ENCODE assay signal across 8 cellular contexts in the genomic region with DNA sequence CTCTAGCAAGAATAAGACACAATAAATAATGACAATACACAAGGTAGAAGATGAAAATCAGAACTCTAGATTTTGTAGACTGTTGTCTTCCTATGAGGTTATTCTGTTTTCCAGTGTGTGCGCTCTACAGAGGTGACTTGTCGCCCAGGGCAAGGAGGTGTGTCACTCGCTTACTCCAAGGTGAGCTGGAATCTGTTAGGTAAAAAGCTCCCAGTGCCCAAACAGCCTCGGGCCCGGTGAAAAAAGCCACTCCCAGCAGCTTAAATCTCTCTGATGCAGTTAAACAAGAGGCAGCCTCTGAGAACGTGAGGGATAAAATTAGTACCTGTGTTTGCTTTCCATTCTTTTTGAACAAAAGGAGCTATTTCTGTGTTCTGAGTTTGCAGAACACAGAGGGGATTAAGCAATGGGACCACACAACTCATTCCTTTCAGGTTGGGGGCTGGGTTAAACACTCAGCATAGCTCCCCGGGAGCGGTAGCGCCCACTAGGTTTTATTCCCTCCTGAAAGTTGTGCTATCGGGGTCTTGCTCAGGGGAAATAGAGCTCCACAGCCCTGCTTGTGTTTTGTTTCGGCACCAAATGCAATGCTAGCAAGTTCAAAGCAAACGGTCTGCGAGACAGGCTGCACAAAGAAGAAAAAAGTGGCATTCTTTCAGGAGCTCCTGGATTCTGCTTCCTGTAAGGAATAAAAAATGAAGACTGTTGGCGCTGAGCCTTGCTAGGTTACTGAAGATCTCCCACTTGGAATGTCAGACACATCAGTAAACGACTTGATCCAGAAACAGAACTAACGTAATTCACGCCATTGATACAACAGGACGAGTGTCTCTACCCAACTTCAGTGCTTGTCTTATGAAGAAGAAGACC.
DNase-seq lines count a peak whose midpoint lies in the region; ATAC-seq and TF ChIP-seq lines count a peak whose summit lies in the region.

No MANE protein-coding gene starts in this region.

- H3K4me3 Mint-ChIP-seq in dendritic cell treated with granulocyte-macrophage colony-stimulating factor and Interleukin-4, amounts not matched to agents 40 ng/mL and 50 ng/mL, for 4 days = peak overlapping the region; percentile 18
- peak overlapping the region; percentile 72 to 82 (median 76) for H3K4me3 Mint-ChIP-seq in nephron

- ATAC-seq in HG03442 (IDR thresholded peaks at IDR 0.05; ENCODE audit: unreplicated experiment) = no peak

- peak; percentile 68 for DNase-seq in COR-L47 (lab: John Stamatoyannopoulos, UW)
- peak; percentile 96 for DNase-seq in NCI-H146 (lab: John Stamatoyannopoulos, UW)
- no peak for DNase-seq in CD1c-positive myeloid dendritic cell (ENCODE audit: extremely low spot score)
- no peak for DNase-seq in AG20443 (ENCODE audit: low spot score)
- DNase-seq in stimulated activated CD4-positive, alpha-beta T cell treated with anti-CD3 and anti-CD28 coated beads, Interleukin-4, amount 100 ng/mL, for 1 hour = no peak

- H3K36me3 Mint-ChIP-seq in dendritic cell treated with granulocyte-macrophage colony-stimulating factor and Interleukin-4, amounts not matched to agents 40 ng/mL and 50 ng/mL, for 4 days (ENCODE audit: low read depth) = no peaks in the 10 kb centered on the region
- no peaks in the 10 kb centered on the region for H3K36me3 Mint-ChIP-seq in nephron (ENCODE audit: low read depth)

- peaks cover 6% of the 10 kb centered on the region for H3K4me1 Mint-ChIP-seq in dendritic cell treated with granulocyte-macrophage colony-stimulating factor and Interleukin-4, amounts not matched to agents 40 ng/mL and 50 ng/mL, for 4 days (ENCODE audit: low read depth)
- H3K4me1 Mint-ChIP-seq in nephron = peaks cover 15% of the 10 kb centered on the region

- no peak overlapping the region for H3K27ac Mint-ChIP-seq in dendritic cell treated with granulocyte-macrophage colony-stimulating factor and Interleukin-4, amounts not matched to agents 40 ng/mL and 50 ng/mL, for 4 days
- H3K27ac Mint-ChIP-seq in nephron = peak overlapping the region; percentile 40 to 75 (median 56)

- no peak for TF ChIP-seq CTCF in nephron (IDR thresholded peaks at IDR 0.05; ENCODE audit: unreplicated experiment in 3 of 3)

- intact Hi-C loops in dendritic cell treated with granulocyte-macrophage colony-stimulating factor and Interleukin-4, amounts not matched to agents 40 ng/mL and 50 ng/mL, for 4 days (cut with micrococcal nuclease) = no loop called here

- H3K9me3 Mint-ChIP-seq in dendritic cell treated with granulocyte-macrophage colony-stimulating factor and Interleukin-4, amounts not matched to agents 40 ng/mL and 50 ng/mL, for 4 days = no peaks in the 10 kb centered on the region
- no peaks in the 10 kb centered on the region for H3K9me3 Mint-ChIP-seq in nephron

- peaks cover 21% of the 10 kb centered on the region for H3K27me3 Mint-ChIP-seq in dendritic cell treated with granulocyte-macrophage colony-stimulating factor and Interleukin-4, amounts not matched to agents 40 ng/mL and 50 ng/mL, for 4 days
- H3K27me3 Mint-ChIP-seq in nephron (ENCODE audit: low read depth) = peaks cover 30% of the 10 kb centered on the region

Comparison
In these comparisons a context has a peak if more than half of its experiments do, and no peak if none do; other contexts are left out.
1. DNase-seq: peak in COR-L47 (single experiment) and NCI-H146 (single experiment); none in CD1c-positive myeloid dendritic cell (single experiment), AG20443 (single experiment) and stimulated activated CD4-positive, alpha-beta T cell treated with anti-CD3 and anti-CD28 coated beads, Interleukin-4, amount 100 ng/mL, for 1 hour (single experiment).